1 cellular context compared by ENCODE assay signal in genomic region chr19:14496029-14496848, GRCh38.
TF ChIP-seq lines count a peak whose summit lies in the region.

Gene GIPC1, minus strand, starts transcription at chr19:14496127. Its CDS starts 13,151 bp downstream, at chr19:14482976.

TF ChIP-seq in HEK293, 187 proteins besides CTCF, POLR2A, EP300 and RAD21 (continued from another document and continues in another):
- TF ChIP-seq ZNF513 (tag by site-specific recombination; IDR thresholded peaks at IDR 0.05) (no peak), ZNF266 (tag by site-specific recombination; IDR thresholded peaks at IDR 0.05; ENCODE audit: low read depth) (no peak), ZNF600 (tag by site-specific recombination; IDR thresholded peaks at IDR 0.05) (peak; percentile 88), ZNF521 (tag by site-specific recombination; IDR thresholded peaks at IDR 0.05) (no peak), ZFHX2 (tag by site-specific recombination; conservative IDR thresholded peaks at IDR 0.05) (peak; percentile 12; the same call in 1 of the 2 replicates), ZNF26 (tag by site-specific recombination; IDR thresholded peaks at IDR 0.05) (no peak), ZNF449 (tag by site-specific recombination; IDR thresholded peaks at IDR 0.05) (no peak), ZNF391 (tag by site-specific recombination; IDR thresholded peaks at IDR 0.05; ENCODE audit: borderline replicate concordance, low read depth) (peak; percentile 77; the same call in 1 of the 2 replicates), MYNN (tag by site-specific recombination; IDR thresholded peaks at IDR 0.05; ENCODE audit: borderline replicate concordance) (no peak), ZNF354C (tag by site-specific recombination; IDR thresholded peaks at IDR 0.05; ENCODE audit: borderline replicate concordance, low read depth) (no peak), ZXDB (tag by site-specific recombination; IDR thresholded peaks at IDR 0.05) (peak; percentile 95), GLIS1 (tag by site-specific recombination; IDR thresholded peaks at IDR 0.05) (peak; percentile 86), YY1 (tag by site-specific recombination; IDR thresholded peaks at IDR 0.05) (no peak), ZNF843 (tag by site-specific recombination; IDR thresholded peaks at IDR 0.05) (0 out of 2 replicates have a peak, but pooled peaks have one; percentile 29), ZNF488 (tag by site-specific recombination; IDR thresholded peaks at IDR 0.05) (no peak), ZNF302 (tag by site-specific recombination; IDR thresholded peaks at IDR 0.05; ENCODE audit: low read depth) (no peak), WT1 (tag by site-specific recombination; IDR thresholded peaks at IDR 0.05) (no peak), ZBTB26 (tag by site-specific recombination; optimal IDR thresholded peaks at IDR 0.05) (peak; percentile 57), ZNF23 (tag by site-specific recombination; IDR thresholded peaks at IDR 0.05; ENCODE audit: borderline replicate concordance) (no peak), ZBTB48 (tag by site-specific recombination; IDR thresholded peaks at IDR 0.05) (peak; percentile 84), ZNF214 (tag by site-specific recombination; IDR thresholded peaks at IDR 0.05; ENCODE audit: borderline replicate concordance) (no peak), TSHZ1 (tag by site-specific recombination; IDR thresholded peaks at IDR 0.05; ENCODE audit: borderline replicate concordance) (no peak), SALL2 (tag by site-specific recombination; IDR thresholded peaks at IDR 0.05; ENCODE audit: borderline replicate concordance) (no peak), ZNF280C (tag by site-specific recombination; IDR thresholded peaks at IDR 0.05) (no peak), ZNF202 (tag by site-specific recombination; IDR thresholded peaks at IDR 0.05; ENCODE audit: borderline replicate concordance) (no peak), OSR2 (tag by site-specific recombination; IDR thresholded peaks at IDR 0.05) (no peak), KLF7 (tag by site-specific recombination; IDR thresholded peaks at IDR 0.05; ENCODE audit: borderline replicate concordance) (0 out of 2 replicates have a peak, but pooled peaks have one; percentile 57), ZBTB17 (tag by site-specific recombination; IDR thresholded peaks at IDR 0.05) (peak; percentile 72), ZNF777 (tag by site-specific recombination; IDR thresholded peaks at IDR 0.05; ENCODE audit: borderline replicate concordance) (peak; percentile 74; the same call in 1 of the 2 replicates), ZNF707 (tag by site-specific recombination; IDR thresholded peaks at IDR 0.05) (no peak), AEBP2 (tag by site-specific recombination; IDR thresholded peaks at IDR 0.05; ENCODE audit: borderline replicate concordance) (no peak), ZNF2 (tag by site-specific recombination; IDR thresholded peaks at IDR 0.05) (peak; percentile 79; the same call in 1 of the 2 replicates), PATZ1 (tag by site-specific recombination; IDR thresholded peaks at IDR 0.05) (peak; percentile 92), ZNF24 (tag by site-specific recombination; IDR thresholded peaks at IDR 0.05) (peak; percentile 83), ZNF335 (tag by site-specific recombination; conservative IDR thresholded peaks at IDR 0.05) (peak; percentile 20; the same call in 1 of the 2 replicates), GLI2 (tag by site-specific recombination; IDR thresholded peaks at IDR 0.05; ENCODE audit: borderline replicate concordance, low read depth) (no peak), ZNF248 (tag by site-specific recombination; IDR thresholded peaks at IDR 0.05) (no peak), ZNF571 (tag by site-specific recombination; IDR thresholded peaks at IDR 0.05) (no peak), ZNF10 (tag by site-specific recombination; IDR thresholded peaks at IDR 0.05) (no peak; the same call in 1 of the 2 replicates), ZNF561 (tag by site-specific recombination; IDR thresholded peaks at IDR 0.05; ENCODE audit: borderline replicate concordance) (peak; percentile 85; the same call in 1 of the 2 replicates), ZNF19 (tag by site-specific recombination; IDR thresholded peaks at IDR 0.05; ENCODE audit: low read depth) (no peak), ELK4 (IDR thresholded peaks at IDR 0.05; ENCODE audit: borderline replicate concordance, low read depth, low read length) (no peak)
